ENCODE assay signal across 1 cellular context in the genomic region with DNA sequence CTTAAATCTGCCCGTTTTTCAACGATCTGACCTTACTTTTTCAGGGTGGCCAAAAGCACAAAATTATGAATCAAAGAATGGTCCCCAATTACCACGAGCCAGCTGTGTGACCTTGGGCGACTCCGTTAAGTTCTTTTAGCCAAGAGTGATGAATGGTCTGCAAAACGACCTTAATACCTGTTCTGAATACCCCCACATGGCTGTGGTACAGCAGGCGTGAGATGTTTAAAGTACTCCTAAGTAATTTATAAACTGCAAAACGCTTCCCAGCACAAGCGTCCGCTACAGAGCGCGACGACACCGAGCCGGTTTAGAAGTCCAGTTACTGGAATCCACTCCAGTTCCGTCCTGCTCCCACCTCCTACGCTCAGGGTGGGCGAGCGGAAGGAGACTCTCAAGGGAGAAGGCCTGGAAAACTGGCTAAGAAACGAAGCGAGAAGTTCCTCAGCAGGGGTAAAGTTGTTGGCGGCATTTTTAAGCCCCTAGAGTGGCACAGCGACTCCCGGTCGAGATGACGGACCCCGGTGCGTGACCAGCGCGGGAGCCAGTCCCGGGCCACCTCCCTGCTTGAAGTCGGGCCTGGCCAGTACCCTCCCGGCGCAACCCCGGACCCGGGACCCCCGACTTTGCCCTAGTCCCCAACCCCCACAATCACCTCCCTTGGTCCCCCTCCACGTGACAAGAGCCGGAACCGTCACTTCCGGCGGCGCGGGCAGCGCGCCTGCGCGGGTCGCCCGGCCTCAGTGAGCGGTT.
TF ChIP-seq lines count a peak whose summit lies in the region.

No MANE protein-coding gene starts in this region.

TF ChIP-seq in H1, 55 proteins besides CTCF, POLR2A, EP300 and RAD21:
- no peak for TF ChIP-seq CBX5 (IDR thresholded peaks at IDR 0.05; ENCODE audit: low read depth, low read length)
- TF ChIP-seq JUND (IDR thresholded peaks at IDR 0.05; ENCODE audit: low read length) = no peak
- no peak for TF ChIP-seq RNF2 (IDR thresholded peaks at IDR 0.05; ENCODE audit: borderline replicate concordance, low read depth, low read length, missing control alignments, poor library complexity, severe bottlenecking)
- no peak for TF ChIP-seq SIX5 (IDR thresholded peaks at IDR 0.05; ENCODE audit: low read depth, low read length)
- no peak for TF ChIP-seq CHD1 (IDR thresholded peaks at IDR 0.05; ENCODE audit: low read depth, low read length)
- TF ChIP-seq, protein P1, sequence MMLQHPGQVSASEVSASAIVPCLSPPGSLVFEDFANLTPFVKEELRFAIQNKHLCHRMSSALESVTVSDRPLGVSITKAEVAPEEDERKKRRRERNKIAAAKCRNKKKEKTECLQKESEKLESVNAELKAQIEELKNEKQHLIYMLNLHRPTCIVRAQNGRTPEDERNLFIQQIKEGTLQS (IDR thresholded peaks at IDR 0.05; ENCODE audit: insufficient read depth, low read depth, low read length) = peak; percentile 83
- TF ChIP-seq KDM5A (IDR thresholded peaks at IDR 0.05; ENCODE audit: low read length) = no peak
- TF ChIP-seq POU5F1 (IDR thresholded peaks at IDR 0.05; ENCODE audit: low read depth, low read length) = no peak
- TF ChIP-seq EGR1 (IDR thresholded peaks at IDR 0.05; ENCODE audit: borderline replicate concordance, low read depth, low read length) = no peak
- TF ChIP-seq SUZ12 (IDR thresholded peaks at IDR 0.05; ENCODE audit: low read length) = no peak
- TF ChIP-seq SAP30 (IDR thresholded peaks at IDR 0.05; ENCODE audit: insufficient read depth, insufficient replicate concordance, low read length) = no peak
- TF ChIP-seq SIN3A (conservative IDR thresholded peaks at IDR 0.05 in 1 of 2, IDR thresholded peaks at IDR 0.05 in 1 of 2; ENCODE audit: low read depth in 1 of 2, low read length in 2 of 2) = peak in 1 of 2 experiments; percentile 45; a peak in 1 of 4 replicates
- no peak for TF ChIP-seq FOSL1 (IDR thresholded peaks at IDR 0.05; ENCODE audit: insufficient read depth, low read depth, low read length)
- TF ChIP-seq NANOG (IDR thresholded peaks at IDR 0.05; ENCODE audit: insufficient read depth, low read depth, low read length, poor library complexity, severe bottlenecking) = no peak
- TF ChIP-seq, protein P2, sequence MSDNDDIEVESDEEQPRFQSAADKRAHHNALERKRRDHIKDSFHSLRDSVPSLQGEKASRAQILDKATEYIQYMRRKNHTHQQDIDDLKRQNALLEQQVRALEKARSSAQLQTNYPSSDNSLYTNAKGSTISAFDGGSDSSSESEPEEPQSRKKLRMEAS (IDR thresholded peaks at IDR 0.05) = peak; percentile 82
- TF ChIP-seq RBBP5 (IDR thresholded peaks at IDR 0.05; ENCODE audit: borderline replicate concordance, low read depth, low read length) = peak; percentile 67; the same call in 1 of the 2 replicates
- peak; percentile 37 for TF ChIP-seq TAF7 (optimal IDR thresholded peaks at IDR 0.05; ENCODE audit: borderline replicate concordance, low read depth, low read length)
- no peak for TF ChIP-seq GABPA (IDR thresholded peaks at IDR 0.05; ENCODE audit: borderline replicate concordance, insufficient read depth, low read length)
- no peak for TF ChIP-seq SRF (IDR thresholded peaks at IDR 0.05; ENCODE audit: low read depth, low read length)
- no peak for TF ChIP-seq ZNF274 (IDR thresholded peaks at IDR 0.05; ENCODE audit: borderline replicate concordance, extremely low read depth, low read length)
- no peak for TF ChIP-seq BACH1 (IDR thresholded peaks at IDR 0.05; ENCODE audit: low read length)
- TF ChIP-seq CTBP2 (IDR thresholded peaks at IDR 0.05; ENCODE audit: borderline replicate concordance, insufficient read depth, insufficient read length, low read length) = no peak
- TF ChIP-seq CBX8 (IDR thresholded peaks at IDR 0.05; ENCODE audit: borderline replicate concordance, low read depth, low read length) = no peak
- TF ChIP-seq CEBPB (IDR thresholded peaks at IDR 0.05; ENCODE audit: low read depth, low read length) = no peak
- peak; percentile 97 for TF ChIP-seq PHF8 (conservative IDR thresholded peaks at IDR 0.05; ENCODE audit: low read depth, low read length)
- TF ChIP-seq RXRA (IDR thresholded peaks at IDR 0.05; ENCODE audit: insufficient read depth, low read depth, low read length) = no peak
- no peak for TF ChIP-seq RFX5 (IDR thresholded peaks at IDR 0.05; ENCODE audit: borderline replicate concordance, low read depth, low read length)
- TF ChIP-seq BCL11A (IDR thresholded peaks at IDR 0.05; ENCODE audit: low read depth in 2 of 2, low read length in 2 of 2) = no peak
- TF ChIP-seq, protein P3, sequence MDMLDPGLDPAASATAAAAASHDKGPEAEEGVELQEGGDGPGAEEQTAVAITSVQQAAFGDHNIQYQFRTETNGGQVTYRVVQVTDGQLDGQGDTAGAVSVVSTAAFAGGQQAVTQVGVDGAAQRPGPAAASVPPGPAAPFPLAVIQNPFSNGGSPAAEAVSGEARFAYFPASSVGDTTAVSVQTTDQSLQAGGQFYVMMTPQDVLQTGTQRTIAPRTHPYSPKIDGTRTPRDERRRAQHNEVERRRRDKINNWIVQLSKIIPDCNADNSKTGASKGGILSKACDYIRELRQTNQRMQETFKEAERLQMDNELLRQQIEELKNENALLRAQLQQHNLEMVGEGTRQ (IDR thresholded peaks at IDR 0.05; ENCODE audit: low read length) = peak; percentile 89
- TF ChIP-seq CREB1 (IDR thresholded peaks at IDR 0.05) = peak; percentile 79
- TF ChIP-seq SP4 (IDR thresholded peaks at IDR 0.05; ENCODE audit: low read length) = peak; percentile 76
- TF ChIP-seq MAFK (IDR thresholded peaks at IDR 0.05; ENCODE audit: low read depth, low read length) = no peak
- TF ChIP-seq HDAC2 (IDR thresholded peaks at IDR 0.05; ENCODE audit: borderline replicate concordance in 1 of 2, low read depth in 2 of 2, low read length in 2 of 2) = 0 out of 4 replicates have a peak, but pooled peaks of 1 of the 2 experiments have one; percentile 52
- TF ChIP-seq KDM4A (IDR thresholded peaks at IDR 0.05; ENCODE audit: low read depth, low read length, severe bottlenecking) = peak; percentile 54
- TF ChIP-seq TCF12 (IDR thresholded peaks at IDR 0.05; ENCODE audit: low read depth, low read length) = no peak
- TF ChIP-seq HDAC6 (IDR thresholded peaks at IDR 0.05; ENCODE audit: low read depth, low read length) = no peak
- TF ChIP-seq TBP (IDR thresholded peaks at IDR 0.05; ENCODE audit: low read depth, low read length) = no peak; the same call in none of the 2 replicates
- no peak for TF ChIP-seq BRCA1 (IDR thresholded peaks at IDR 0.05; ENCODE audit: low read depth, low read length)
- TF ChIP-seq SP1 (IDR thresholded peaks at IDR 0.05; ENCODE audit: low read depth, low read length) = 0 out of 2 replicates have a peak, but pooled peaks have one; percentile 29
- no peak for TF ChIP-seq GTF2F1 (IDR thresholded peaks at IDR 0.05; ENCODE audit: borderline replicate concordance, low read depth, low read length)
- no peak for TF ChIP-seq SP2 (IDR thresholded peaks at IDR 0.05; ENCODE audit: low read length)
- TF ChIP-seq ASH2L (IDR thresholded peaks at IDR 0.05; ENCODE audit: low read length) = peak; percentile 97
- peak; percentile 91 for TF ChIP-seq TAF1 (IDR thresholded peaks at IDR 0.05; ENCODE audit: low read depth, low read length)
- TF ChIP-seq CHD2 (IDR thresholded peaks at IDR 0.05; ENCODE audit: low read length) = no peak
- TF ChIP-seq, protein P4, sequence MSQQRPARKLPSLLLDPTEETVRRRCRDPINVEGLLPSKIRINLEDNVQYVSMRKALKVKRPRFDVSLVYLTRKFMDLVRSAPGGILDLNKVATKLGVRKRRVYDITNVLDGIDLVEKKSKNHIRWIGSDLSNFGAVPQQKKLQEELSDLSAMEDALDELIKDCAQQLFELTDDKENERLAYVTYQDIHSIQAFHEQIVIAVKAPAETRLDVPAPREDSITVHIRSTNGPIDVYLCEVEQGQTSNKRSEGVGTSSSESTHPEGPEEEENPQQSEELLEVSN (IDR thresholded peaks at IDR 0.05) = peak; percentile 46; the same call in 1 of the 2 replicates
- TF ChIP-seq JUN (IDR thresholded peaks at IDR 0.05; ENCODE audit: low read depth, low read length) = no peak
- TF ChIP-seq NRF1 (IDR thresholded peaks at IDR 0.05; ENCODE audit: low read depth, low read length) = peak; percentile 50
- peak; percentile 92 for TF ChIP-seq POLR2AphosphoS5 (IDR thresholded peaks at IDR 0.05; ENCODE audit: low read depth, low read length)
- TF ChIP-seq KDM1A (IDR thresholded peaks at IDR 0.05; ENCODE audit: borderline replicate concordance, low read length) = no peak; the same call in 1 of the 2 replicates
- TF ChIP-seq CHD7 (IDR thresholded peaks at IDR 0.05; ENCODE audit: insufficient replicate concordance, low read length) = no peak
- TF ChIP-seq YY1 (IDR thresholded peaks at IDR 0.05; ENCODE audit: low read depth, low read length) = no peak
